1 cellular context compared by ENCODE assay signal in the genomic region with DNA sequence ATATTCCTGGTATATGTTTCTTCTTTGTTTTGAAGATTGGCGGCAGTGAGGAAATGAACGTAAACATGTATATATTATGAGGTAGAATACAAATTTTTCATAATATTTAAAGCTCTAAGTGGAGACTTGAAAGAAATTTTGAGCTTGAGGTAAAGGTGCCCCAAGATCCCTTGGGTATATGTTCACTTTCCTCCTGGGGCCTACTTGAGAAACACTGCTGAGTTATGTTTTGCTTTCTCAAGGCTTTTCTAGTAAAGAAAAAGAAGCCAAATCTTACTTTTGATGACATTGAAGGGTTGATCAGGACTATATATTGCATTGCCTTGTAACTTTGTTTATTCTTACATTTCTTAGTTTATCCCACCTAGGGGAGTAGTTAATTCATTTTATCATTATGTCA.
TF ChIP-seq lines count a peak whose summit lies in the region.

No MANE protein-coding gene starts in this region.

TF ChIP-seq in GM12878, 131 proteins besides CTCF, POLR2A, EP300 and RAD21:
- no peak for TF ChIP-seq JUNB (IDR thresholded peaks at IDR 0.05)
- peak; percentile 94 for TF ChIP-seq MEF2B (IDR thresholded peaks at IDR 0.05; ENCODE audit: partially characterized antibody, poor library complexity, severe bottlenecking)
